In genomic region chr1:147169840-147170674, GRCh38 we compare ENCODE assay signal across 2 cellular contexts.
TF ChIP-seq lines count a peak whose summit lies in the region.

No MANE protein-coding gene starts in this region.

TF ChIP-seq in IMR-90, 13 proteins besides CTCF, POLR2A, EP300 and RAD21:
- TF ChIP-seq ELK1 (IDR thresholded peaks at IDR 0.05; ENCODE audit: borderline replicate concordance, low read depth, low read length) = no peak
- no peak for TF ChIP-seq SMC3 (IDR thresholded peaks at IDR 0.05; ENCODE audit: low read depth, low read length)
- TF ChIP-seq NFE2L2 (IDR thresholded peaks at IDR 0.05; ENCODE audit: low read depth, low read length) = no peak
- TF ChIP-seq CEBPB (IDR thresholded peaks at IDR 0.05; ENCODE audit: low read depth, low read length) = no peak
- TF ChIP-seq USF2 (IDR thresholded peaks at IDR 0.05; ENCODE audit: low read depth, low read length) = no peak
- TF ChIP-seq RFX5 (IDR thresholded peaks at IDR 0.05; ENCODE audit: low read depth, low read length) = no peak
- no peak for TF ChIP-seq CHD1 (IDR thresholded peaks at IDR 0.05; ENCODE audit: low read depth, low read length)
- no peak for TF ChIP-seq RCOR1 (IDR thresholded peaks at IDR 0.05; ENCODE audit: insufficient replicate concordance, low read length)
- no peak for TF ChIP-seq MXI1 (IDR thresholded peaks at IDR 0.05; ENCODE audit: borderline replicate concordance, low read depth, low read length)
- TF ChIP-seq BHLHE40 (IDR thresholded peaks at IDR 0.05; ENCODE audit: low read depth, low read length) = no peak
- no peak for TF ChIP-seq FOS (IDR thresholded peaks at IDR 0.05; ENCODE audit: low read depth, low read length)
- no peak for TF ChIP-seq MAZ (IDR thresholded peaks at IDR 0.05; ENCODE audit: borderline replicate concordance, low read depth, low read length)
- no peak for TF ChIP-seq MAFK (IDR thresholded peaks at IDR 0.05; ENCODE audit: low read depth, low read length)

TF ChIP-seq in HEK293T, 16 proteins besides CTCF, POLR2A, EP300 and RAD21 (continued from another document):
- no peak for TF ChIP-seq FOXM1 (IDR thresholded peaks at IDR 0.05; ENCODE audit: borderline replicate concordance)
- no peak for TF ChIP-seq ARNT (IDR thresholded peaks at IDR 0.05)
- TF ChIP-seq HDGF (IDR thresholded peaks at IDR 0.05; ENCODE audit: borderline replicate concordance) = no peak
- TF ChIP-seq LEF1 (IDR thresholded peaks at IDR 0.05; ENCODE audit: borderline replicate concordance) = no peak
